ENCODE assay signal across 1 cellular context in the genomic region with DNA sequence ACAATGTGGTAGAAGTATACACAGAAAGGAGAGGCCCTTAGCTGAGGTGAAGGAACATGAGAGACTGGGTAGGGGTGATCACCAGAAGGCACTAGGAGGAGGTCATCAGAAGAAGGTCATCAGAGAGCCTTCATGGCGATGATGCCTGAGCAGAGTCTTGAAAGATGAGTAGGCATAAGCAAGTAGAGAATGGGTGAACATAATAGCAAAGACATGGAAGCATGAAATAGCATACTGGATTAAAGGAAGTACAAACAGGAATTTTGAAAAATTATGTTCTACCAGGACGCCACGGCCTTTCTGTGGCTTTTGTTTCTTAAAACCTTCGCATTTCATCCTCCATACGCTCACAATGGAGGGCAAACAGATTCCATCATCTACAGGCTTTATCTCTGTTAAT.
TF ChIP-seq lines count a peak whose summit lies in the region.

No MANE protein-coding gene starts in this region.

TF ChIP-seq in GM12878, 131 proteins besides CTCF, POLR2A, EP300 and RAD21 (continued from another document):
- TF ChIP-seq JUNB (IDR thresholded peaks at IDR 0.05) (no peak), NFXL1 (IDR thresholded peaks at IDR 0.05; ENCODE audit: borderline replicate concordance) (no peak), JUND (IDR thresholded peaks at IDR 0.05; ENCODE audit: low read depth, low read length) (no peak)
- TF ChIP-seq, protein P1, sequence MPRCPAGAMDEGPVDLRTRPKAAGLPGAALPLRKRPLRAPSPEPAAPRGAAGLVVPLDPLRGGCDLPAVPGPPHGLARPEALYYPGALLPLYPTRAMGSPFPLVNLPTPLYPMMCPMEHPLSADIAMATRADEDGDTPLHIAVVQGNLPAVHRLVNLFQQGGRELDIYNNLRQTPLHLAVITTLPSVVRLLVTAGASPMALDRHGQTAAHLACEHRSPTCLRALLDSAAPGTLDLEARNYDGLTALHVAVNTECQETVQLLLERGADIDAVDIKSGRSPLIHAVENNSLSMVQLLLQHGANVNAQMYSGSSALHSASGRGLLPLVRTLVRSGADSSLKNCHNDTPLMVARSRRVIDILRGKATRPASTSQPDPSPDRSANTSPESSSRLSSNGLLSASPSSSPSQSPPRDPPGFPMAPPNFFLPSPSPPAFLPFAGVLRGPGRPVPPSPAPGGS (IDR thresholded peaks at IDR 0.05; ENCODE audit: borderline replicate concordance, insufficient read depth, low read depth, low read length, poor library complexity, severe bottlenecking): no peak
